In the genomic region with DNA sequence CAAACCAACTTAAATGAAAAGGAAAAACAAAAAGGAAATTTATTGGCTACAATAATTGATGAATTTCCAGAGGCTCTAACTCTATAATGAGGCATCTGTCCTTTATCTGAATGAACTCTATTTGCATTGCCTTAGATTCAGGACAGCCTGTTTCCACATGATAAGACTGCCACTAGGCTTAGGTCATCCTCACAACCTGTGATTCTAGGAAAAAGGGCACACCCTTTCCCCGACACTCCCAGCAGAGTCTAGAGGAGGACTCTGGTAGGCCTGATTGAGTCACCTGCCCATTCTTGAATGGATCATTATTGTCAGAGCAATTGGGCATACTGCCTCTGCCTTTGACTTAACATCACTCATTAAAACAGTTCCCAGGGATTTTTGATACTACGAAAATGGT, we compare ENCODE assay signal across 17 cellular contexts.
A peak's percentile ranks its signal among the peaks of the same experiment; 100 is the strongest.
DNase-seq lines count a peak whose midpoint lies in the region; ATAC-seq, FAIRE-seq and TF ChIP-seq lines count a peak whose summit lies in the region.
"Had no signal": no experiment of that assay in that cellular context is flagged by ENCODE, and none has a peak within 500 bp of the region (broad histone marks: within the 10 kb centered on the region; RNA-seq: fewer than 3 reads in every experiment).

No MANE protein-coding gene starts in this region.

- H2AFZ ChIP-seq in PC-3 (ENCODE audit: low read length) = no peak overlapping the region

- H3K9me3 ChIP-seq in PC-3 (ENCODE audit: low read length) (no peaks in the 10 kb centered on the region), esophagus muscularis mucosa (no peaks in the 10 kb centered on the region)
- H3K9me3 ChIP-seq: SK-N-SH had no signal

- H3K4me3 ChIP-seq in H7 (ENCODE audit: insufficient read depth, low read depth, low read length) (no peak overlapping the region), PC-3 (ENCODE audit: low read length) (no peak overlapping the region), bronchial epithelial cell (ENCODE audit: low read depth, low read length) (no peak overlapping the region), esophagus muscularis mucosa (no peak overlapping the region)

- H3K36me3 ChIP-seq in H7 (replicated peaks; ENCODE audit: control insufficient read depth, insufficient read depth, low read length) = no peaks in the 10 kb centered on the region
- no peaks in the 10 kb centered on the region for H3K36me3 ChIP-seq in PC-3 (ENCODE audit: low read depth, low read length)
- H3K36me3 ChIP-seq in bronchial epithelial cell (ENCODE audit: control insufficient read depth, insufficient read depth, low read length) = no peaks in the 10 kb centered on the region
- H3K36me3 ChIP-seq in esophagus muscularis mucosa = peaks cover 0 to 50% (median 11%) of the 10 kb centered on the region in 4 donors

- CTCF ChIA-PET in PC-3 (lab: Charles Lee) = no interaction called here

- DNase-seq in H7 (peak; percentile 2), PC-3 (peak; percentile 8), bronchial epithelial cell (ENCODE audit: low read depth) (peak; percentile 82), islet precursor cell (peak; percentile 58), SIG-M5 treated with dmso at 0.1 percent for 504 hours (lab: John Stamatoyannopoulos, UW; ENCODE audit: unreplicated experiment) (no peak), foreskin melanocyte (no peak), esophagus muscularis mucosa (ENCODE audit: extremely low spot score) (no peak)
- DNase-seq: CD4-positive, alpha-beta T cell; DND-41; GDM1; NCI-H187 treated with DMSO at 0.1 percent for 48 hours; NCI-H2171 treated with DMSO at 0.1 percent for 48 hours; RPMI8226; SK-N-SH had no signal

- intact Hi-C loops in PC-3 (cut with micrococcal nuclease) = no loop called here
- intact Hi-C loops in esophagus muscularis mucosa (cut with DNase I) = no loop called here

- no peak overlapping the region for H3K9ac ChIP-seq in PC-3 (ENCODE audit: low read length)
- H3K9ac ChIP-seq: KMS-11, SK-N-SH had no signal

- no peaks in the 10 kb centered on the region for H3K79me2 ChIP-seq in PC-3 (ENCODE audit: low read length)

- H3K4me1 ChIP-seq in PC-3 (ENCODE audit: insufficient read depth, low read length) (no peaks in the 10 kb centered on the region), esophagus muscularis mucosa (no peaks in the 10 kb centered on the region)

- 90% methylated on average over 2 of the region's 2 CpGs for WGBS in esophagus muscularis mucosa

- H4K20me1 ChIP-seq in PC-3 (ENCODE audit: low read length) = no peaks in the 10 kb centered on the region

- H3K27me3 ChIP-seq in H7 (ENCODE audit: control insufficient read depth, insufficient read depth, low read length) (no peaks in the 10 kb centered on the region), PC-3 (ENCODE audit: low read length) (no peaks in the 10 kb centered on the region), bronchial epithelial cell (ENCODE audit: control insufficient read depth, insufficient read depth, low read length) (no peaks in the 10 kb centered on the region), esophagus muscularis mucosa (no peaks in the 10 kb centered on the region)

- no peaks in the 10 kb centered on the region for H3F3A ChIP-seq in PC-3 (ENCODE audit: low read length, unreplicated experiment)

- POLR2A ChIA-PET in PC-3 (lab: Charles Lee; ENCODE audit: unreplicated experiment) = no interaction called here

- no peak for TF ChIP-seq POLR2A in esophagus muscularis mucosa (IDR thresholded peaks at IDR 0.05; ENCODE audit: low read depth)

- FAIRE-seq in bronchial epithelial cell (lab: Jason Lieb, UNC) = no peak

- ATAC-seq in PC-3 (no peak), GM18870 (IDR thresholded peaks at IDR 0.05; ENCODE audit: unreplicated experiment) (no peak)

- H3K9me2 ChIP-seq in PC-3 (replicated peaks; ENCODE audit: low read length) = no peaks in the 10 kb centered on the region
- H3K9me2 ChIP-seq: SK-N-SH had no signal

- no peak for TF ChIP-seq EP300 in esophagus muscularis mucosa (IDR thresholded peaks at IDR 0.05)

- H3K27ac ChIP-seq in PC-3 (ENCODE audit: low read length) (no peak overlapping the region), esophagus muscularis mucosa (replicated peaks in 1 of 4) (no peak overlapping the region)
- H3K27ac ChIP-seq: HL-60, KMS-11 had no signal

- BruUV-seq in PC-3 (replicated peaks; lab: Mats Ljungman, UMichigan) = no TSS peak

- no peak overlapping the region for H3K4me2 ChIP-seq in PC-3 (ENCODE audit: low read length)
- H3K4me2 ChIP-seq: KMS-11, SK-N-SH had no signal

- TF ChIP-seq CTCF in PC-3 (conservative IDR thresholded peaks at IDR 0.05; ENCODE audit: low read depth, low read length) = no peak
- TF ChIP-seq CTCF in bronchial epithelial cell (IDR thresholded peaks at IDR 0.05; ENCODE audit: insufficient read depth, low read length, severe bottlenecking) = no peak
- no peak for TF ChIP-seq CTCF in esophagus muscularis mucosa (IDR thresholded peaks at IDR 0.05)

Comparison
In these comparisons a context has a peak if more than half of its experiments do, and no peak if none do; other contexts are left out.
1. DNase-seq: peak in H7 (single experiment), PC-3 (single experiment), bronchial epithelial cell (single experiment) and islet precursor cell (single experiment); none in SIG-M5 treated with dmso at 0.1 percent for 504 hours (single experiment), foreskin melanocyte (single experiment) and esophagus muscularis mucosa (single experiment).